Comparison of ENCODE assay signal across 19 cellular contexts in the genomic region with DNA sequence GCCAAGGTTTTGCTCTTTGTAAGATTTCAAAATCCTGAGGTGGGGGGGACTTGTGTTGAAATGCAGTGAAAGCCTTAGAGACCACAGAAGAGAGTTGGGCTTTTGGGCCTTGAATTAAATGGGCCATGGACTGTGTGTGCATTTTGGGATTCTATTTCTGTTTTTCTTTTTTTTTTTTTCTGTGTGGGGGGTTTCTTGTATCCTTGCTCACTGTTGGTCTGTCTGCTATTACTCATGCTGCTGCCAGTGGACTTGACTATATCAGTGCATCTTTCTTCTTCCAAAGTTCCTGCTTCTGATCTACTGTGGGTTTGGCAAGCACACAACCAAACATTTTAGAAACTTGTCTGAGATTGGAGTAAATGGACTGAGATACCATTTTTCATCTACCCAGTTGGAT.
"Had no signal": no experiment of that assay in that cellular context is flagged by ENCODE, and none has a peak within 500 bp of the region (broad histone marks: within the 10 kb centered on the region; RNA-seq: fewer than 3 reads in every experiment).

No MANE protein-coding gene starts in this region.

- H3K4me3 Mint-ChIP-seq: activated B cell treated with CpG ODN at 0.5 μM for 24 hours; activated CD4-positive, alpha-beta T cell treated with anti-CD3 and anti-CD28 coated beads, Interleukin-2, amount 10 ng/mL, durations not matched to agents 7 days and 5 days; activated CD8-positive, alpha-beta T cell treated with anti-CD3 and anti-CD28 coated beads, Interleukin-2, amount 10 ng/mL, durations not matched to agents 7 days and 5 days; activated naive CD8-positive, alpha-beta T cell treated with anti-CD3 and anti-CD28 coated beads, Interleukin-2, amount 10 ng/mL, durations not matched to agents 7 days and 5 days; activated T-cell treated with anti-CD3 and anti-CD28 coated beads, Interleukin-2, amount 50 U/mL, for 24 hours; nephron progenitor cell had no signal

- DNase-seq: activated B cell treated with CpG ODN at 0.5 μM for 24 hours; activated CD4-positive, alpha-beta T cell treated with anti-CD3 and anti-CD28 coated beads, Interleukin-2, amount 10 ng/mL, durations not matched to agents 7 days and 5 days; activated CD8-positive, alpha-beta T cell treated with anti-CD3 and anti-CD28 coated beads, Interleukin-2, amount 10 ng/mL, durations not matched to agents 7 days and 5 days; activated naive CD4-positive, alpha-beta T cell treated with Interleukin-2 at 50 U/mL for 16 hours; activated naive CD8-positive, alpha-beta T cell treated with anti-CD3 and anti-CD28 coated beads, Interleukin-2, amount 10 ng/mL, durations not matched to agents 7 days and 5 days; activated T-cell treated with anti-CD3 and anti-CD28 coated beads, Interleukin-2, amount 50 U/mL, for 24 hours; aorta; kidney; mammary epithelial cell; nephron progenitor cell; nucleus accumbens; posterior cingulate gyrus; stimulated activated CD4-positive, alpha-beta T cell treated with anti-CD3 and anti-CD28 coated beads, Interleukin-12 subunit alpha, Interleukin-12 subunit beta, amount 100 ng/mL, for 4 hours; stimulated activated CD4-positive, alpha-beta T cell treated with anti-CD3 and anti-CD28 coated beads, Interleukin-1b, Interleukin-23, amount 100 ng/mL, for 48 hours; stimulated activated CD8-positive, alpha-beta memory T cell treated with anti-CD3 and anti-CD28 coated beads, Interleukin-4, amount 100 ng/mL, for 48 hours; stimulated activated naive CD4-positive, alpha-beta T cell; thyroid gland had no signal

- H3K27ac Mint-ChIP-seq: activated B cell treated with CpG ODN at 0.5 μM for 24 hours; activated CD4-positive, alpha-beta T cell treated with anti-CD3 and anti-CD28 coated beads, Interleukin-2, amount 10 ng/mL, durations not matched to agents 7 days and 5 days; activated CD8-positive, alpha-beta T cell treated with anti-CD3 and anti-CD28 coated beads, Interleukin-2, amount 10 ng/mL, durations not matched to agents 7 days and 5 days; activated naive CD8-positive, alpha-beta T cell treated with anti-CD3 and anti-CD28 coated beads, Interleukin-2, amount 10 ng/mL, durations not matched to agents 7 days and 5 days; activated T-cell treated with anti-CD3 and anti-CD28 coated beads, Interleukin-2, amount 50 U/mL, for 24 hours; activated T-helper 2 cell treated with anti-CD3 and anti-CD28 coated beads, Interferon-gamma antibody, Interleukin-2, Interleukin-4, amounts not matched to agents 10 μg/mL and 5 μg/mL and 100 μg/mL, durations not matched to agents 14 hours and 24 hours and 36 hours; nephron progenitor cell had no signal

- H3K9me3 Mint-ChIP-seq: activated CD4-positive, alpha-beta T cell treated with anti-CD3 and anti-CD28 coated beads, Interleukin-2, amount 10 ng/mL, durations not matched to agents 7 days and 5 days; activated T-helper 2 cell treated with anti-CD3 and anti-CD28 coated beads, Interferon-gamma antibody, Interleukin-2, Interleukin-4, amounts not matched to agents 10 μg/mL and 5 μg/mL and 100 μg/mL, durations not matched to agents 14 hours and 24 hours and 36 hours; nephron progenitor cell had no signal

- ATAC-seq: activated CD8-positive, alpha-beta T cell treated with anti-CD3 and anti-CD28 coated beads, Interleukin-2, amount 10 ng/mL, durations not matched to agents 7 days and 5 days; left lobe of liver had no signal

- H3K4me1 Mint-ChIP-seq: activated B cell treated with CpG ODN at 0.5 μM for 24 hours; activated CD4-positive, alpha-beta T cell treated with anti-CD3 and anti-CD28 coated beads, Interleukin-2, amount 10 ng/mL, durations not matched to agents 7 days and 5 days; activated naive CD8-positive, alpha-beta T cell treated with anti-CD3 and anti-CD28 coated beads, Interleukin-2, amount 10 ng/mL, durations not matched to agents 7 days and 5 days; nephron progenitor cell had no signal

- H3K27me3 ChIP-seq: thyroid gland had no signal

- H3K4me3 ChIP-seq: thyroid gland had no signal

- H3K27me3 Mint-ChIP-seq: activated B cell treated with CpG ODN at 0.5 μM for 24 hours; activated CD4-positive, alpha-beta T cell treated with anti-CD3 and anti-CD28 coated beads, Interleukin-2, amount 10 ng/mL, durations not matched to agents 7 days and 5 days; activated naive CD8-positive, alpha-beta T cell treated with anti-CD3 and anti-CD28 coated beads, Interleukin-2, amount 10 ng/mL, durations not matched to agents 7 days and 5 days; activated T-cell treated with anti-CD3 and anti-CD28 coated beads, Interleukin-2, amount 50 U/mL, for 24 hours had no signal

- H3K36me3 ChIP-seq: thyroid gland had no signal

- H3K4me1 ChIP-seq: thyroid gland had no signal

- H3K9me3 ChIP-seq: thyroid gland had no signal

- H3K27ac ChIP-seq: thyroid gland had no signal
